ENCODE assay signal across 13 cellular contexts in genomic region chr19:50838239-50838638, GRCh38. TPM values are rescaled to one million over a fixed set of nuclear protein-coding genes. Genes with fewer than 3 reads are reported as not detected.
DNase-seq lines count a peak whose midpoint lies in the region; ATAC-seq and TF ChIP-seq lines count a peak whose summit lies in the region.
"Had no signal": no experiment of that assay in that cellular context is flagged by ENCODE, and none has a peak within 500 bp of the region (broad histone marks: within the 10 kb centered on the region; RNA-seq: fewer than 3 reads in every experiment).

No MANE protein-coding gene starts in this region.

- no peak overlapping the region for H3K4me2 ChIP-seq in osteoblast (ENCODE audit: insufficient read depth, low read length)

- intact Hi-C loops in ovary (cut with DNase I) = no loop called here

- no peaks in the 10 kb centered on the region for H3K79me2 ChIP-seq in osteoblast (ENCODE audit: insufficient read depth, low read length)

- ATAC-seq in GM18505 (IDR thresholded peaks at IDR 0.05; ENCODE audit: unreplicated experiment) = no peak

- no peaks in the 10 kb centered on the region for H3K36me3 ChIP-seq in HEK293 (ENCODE audit: control insufficient read depth in 2 of 2, insufficient read depth in 1 of 2, low read length in 2 of 2)
- H3K36me3 ChIP-seq in osteoblast (ENCODE audit: insufficient read depth, low read length) = no peaks in the 10 kb centered on the region
- no peaks in the 10 kb centered on the region for H3K36me3 ChIP-seq in ovary
- H3K36me3 ChIP-seq: neutrophil, transverse colon had no signal

- no peak overlapping the region for H3K4me3 ChIP-seq in HEK293 (ENCODE audit: low read depth, low read length)
- H3K4me3 ChIP-seq in osteoblast (ENCODE audit: insufficient read depth, low read length) = no peak overlapping the region
- H3K4me3 ChIP-seq in ovary = no peak overlapping the region
- H3K4me3 ChIP-seq: transverse colon had no signal

- no peak for TF ChIP-seq EP300 in ovary (IDR thresholded peaks at IDR 0.05)

- H3K9me3 ChIP-seq in HEK293 (ENCODE audit: control insufficient read depth, insufficient read depth, low read depth, low read length) (no peaks in the 10 kb centered on the region), osteoblast (ENCODE audit: low read depth, low read length) (no peaks in the 10 kb centered on the region), ovary (peaks cover 0 to 5% of the 10 kb centered on the region in 2 donors)
- H3K9me3 ChIP-seq: neutrophil had no signal

- H3K4me1 ChIP-seq in HEK293 (ENCODE audit: control insufficient read depth, insufficient read depth, low read length) (no peaks in the 10 kb centered on the region; the same call in 1 of the 2 replicates), osteoblast (ENCODE audit: insufficient read depth, low read length) (peaks cover 5% of the 10 kb centered on the region), ovary (ENCODE audit: insufficient read depth) (no peaks in the 10 kb centered on the region)

- H2AFZ ChIP-seq in osteoblast (ENCODE audit: low read length) = no peak overlapping the region

- H3K9me3 Mint-ChIP-seq in T-helper 1 cell treated with Interleukin-12 subunit alpha and Interleukin-12 subunit beta and Interleukin-4 antibody, amounts not matched to agents 30 μg/mL and 1 μg/mL, for 36 hours = peaks cover 3% of the 10 kb centered on the region

- TF ChIP-seq POLR2A in erythroblast (IDR thresholded peaks at IDR 0.05; ENCODE audit: low read length) = no peak
- TF ChIP-seq POLR2A in GM18505 (IDR thresholded peaks at IDR 0.05; ENCODE audit: borderline replicate concordance, extremely low read depth, insufficient read depth, insufficient read length) = no peak
- TF ChIP-seq POLR2A in ovary (IDR thresholded peaks at IDR 0.05) = no peak

- H3K4me3 Mint-ChIP-seq in T-helper 1 cell treated with Interleukin-12 subunit alpha and Interleukin-12 subunit beta and Interleukin-4 antibody, amounts not matched to agents 30 μg/mL and 1 μg/mL, for 36 hours = peak overlapping the region; percentile 37

- no peaks in the 10 kb centered on the region for H3K36me3 Mint-ChIP-seq in T-helper 1 cell treated with Interleukin-12 subunit alpha and Interleukin-12 subunit beta and Interleukin-4 antibody, amounts not matched to agents 30 μg/mL and 1 μg/mL, for 36 hours (ENCODE audit: low read depth)

- peaks cover 30% of the 10 kb centered on the region for H3K27me3 Mint-ChIP-seq in T-helper 1 cell treated with Interleukin-12 subunit alpha and Interleukin-12 subunit beta and Interleukin-4 antibody, amounts not matched to agents 30 μg/mL and 1 μg/mL, for 36 hours (ENCODE audit: low read depth)

- peaks cover 7% of the 10 kb centered on the region for H3K27me3 ChIP-seq in osteoblast (ENCODE audit: insufficient read depth, low read length)
- H3K27me3 ChIP-seq in ovary = no peaks in the 10 kb centered on the region

- POLR2A ChIA-PET in HEK293 (lab: Yijun Ruan, JAX) = interaction anchor here (0.6 kb wide), 1 partner anchor 34 kb away, joined by 4 read pairs; no protein-coding TSS in a partner anchor

- peaks cover 10% of the 10 kb centered on the region for H3K4me1 Mint-ChIP-seq in T-helper 1 cell treated with Interleukin-12 subunit alpha and Interleukin-12 subunit beta and Interleukin-4 antibody, amounts not matched to agents 30 μg/mL and 1 μg/mL, for 36 hours (ENCODE audit: low read depth)

- WGBS in ovary, 3 donors = 9 to 14% (median 12%) methylated on average over 6 of the region's 6 CpGs

- H4K20me1 ChIP-seq in osteoblast (ENCODE audit: insufficient read depth, low read length) = no peaks in the 10 kb centered on the region

- H3K27ac Mint-ChIP-seq in T-helper 1 cell treated with Interleukin-12 subunit alpha and Interleukin-12 subunit beta and Interleukin-4 antibody, amounts not matched to agents 30 μg/mL and 1 μg/mL, for 36 hours = no peak overlapping the region

- CTCF ChIA-PET in HEK293 (lab: Yijun Ruan, JAX) = interaction anchor here (0.9 kb wide), 1 partner anchor 481 kb away, joined by 7 read pairs; no protein-coding TSS in a partner anchor

- no peak overlapping the region for H3K27ac ChIP-seq in HEK293 (ENCODE audit: extremely low read depth, low read depth, low read length)
- no peak overlapping the region for H3K27ac ChIP-seq in osteoblast (ENCODE audit: low read depth, low read length)
- no peak overlapping the region for H3K27ac ChIP-seq in ovary
- H3K27ac ChIP-seq: neutrophil, transverse colon had no signal

- TF ChIP-seq CTCF in HEK293 (tag by site-specific recombination; IDR thresholded peaks at IDR 0.05) (peak; percentile 47), osteoblast (IDR thresholded peaks at IDR 0.05; ENCODE audit: extremely low read depth, low read depth, low read length) (no peak), ovary (IDR thresholded peaks at IDR 0.05) (no peak)

- DNase-seq in NCI-H1436 (lab: John Stamatoyannopoulos, UW) (peak; percentile 27), NCI-H1436 treated with DMSO at 0.1 percent for 48 hours (lab: John Stamatoyannopoulos, UW) (no peak), osteoblast (ENCODE audit: insufficient read length, low spot score, missing footprints) (peak; percentile 90), erythroblast (lab: John Stamatoyannopoulos, UW) (no peak), ovary (no peak)
- DNase-seq: activated effector memory CD4-positive, alpha-beta T cell treated with Interleukin-2 at 50 U/mL for 16 hours; NCI-H748 treated with DMSO at 0.1 percent for 48 hours; transverse colon had no signal

TF ChIP-seq in HEK293, 187 proteins besides CTCF, POLR2A, EP300 and RAD21 (continues in another document):
- TF ChIP-seq ZXDB (tag by site-specific recombination; IDR thresholded peaks at IDR 0.05) = no peak
- no peak for TF ChIP-seq ZBTB7A (tag by site-specific recombination; IDR thresholded peaks at IDR 0.05; ENCODE audit: low read depth)
- no peak for TF ChIP-seq ZNF133 (tag by site-specific recombination; IDR thresholded peaks at IDR 0.05)
- no peak for TF ChIP-seq ZBTB26 (tag by site-specific recombination; optimal IDR thresholded peaks at IDR 0.05)
- no peak for TF ChIP-seq ZNF366 (tag by site-specific recombination; conservative IDR thresholded peaks at IDR 0.05)
- no peak for TF ChIP-seq ZNF518A (tag by site-specific recombination; conservative IDR thresholded peaks at IDR 0.05; ENCODE audit: low read depth)
- TF ChIP-seq ZNF514 (tag by site-specific recombination; IDR thresholded peaks at IDR 0.05) = no peak
- no peak for TF ChIP-seq ZNF416 (tag by site-specific recombination; IDR thresholded peaks at IDR 0.05)

RNA-seq across cellular contexts. Expression of gene KLK15, which starts 4.9 kb away (rescaled TPM):
- total RNA-seq in osteoblast (not detected in 2 replicates), ovary (not detected)
- polyA plus RNA-seq in ovary = not detected
- total RNA-seq: dermis microvascular lymphatic vessel endothelial cell had no signal

RNA-seq across cellular contexts. Expression of gene KLK1, which starts 14.7 kb away (rescaled TPM):
- total RNA-seq in osteoblast (not detected in 2 replicates), ovary (under 1 TPM in 6 of 7 donors, not detected in 1; 0.40 to 0.95 (median 0.57) TPM)
- 1 to 10 TPM in 1 of 2 donors, under 1 TPM in 1; 0.23 to 1.2 TPM for polyA plus RNA-seq in ovary
- total RNA-seq: dermis microvascular lymphatic vessel endothelial cell had no signal

RNA-seq across cellular contexts. Expression of gene KLK3, which starts 16.5 kb away (rescaled TPM):
- total RNA-seq in osteoblast = not detected in 2 replicates
- under 1 TPM in 1 of 7 donors, not detected in 6; 0.20 TPM for total RNA-seq in ovary
- polyA plus RNA-seq in ovary = under 1 TPM; 0.13 to 0.24 TPM
- total RNA-seq: dermis microvascular lymphatic vessel endothelial cell had no signal

RNA-seq across cellular contexts. Expression of gene KLK2, which starts 35.0 kb away (rescaled TPM):
- not detected in 2 replicates for total RNA-seq in osteoblast
- total RNA-seq in ovary = not detected
- polyA plus RNA-seq in ovary = not detected
- total RNA-seq: dermis microvascular lymphatic vessel endothelial cell had no signal

RNA-seq across cellular contexts. Expression of gene ACP4, which starts 48.0 kb away (rescaled TPM):
- total RNA-seq in osteoblast (not detected in 2 replicates), ovary (not detected)
- not detected for polyA plus RNA-seq in ovary
- total RNA-seq: dermis microvascular lymphatic vessel endothelial cell, transverse colon had no signal

Comparison
In these comparisons a context has a peak if more than half of its experiments do, and no peak if none do; other contexts are left out.
1. DNase-seq: peak in NCI-H1436 (single experiment) and osteoblast (single experiment); none in NCI-H1436 treated with DMSO at 0.1 percent for 48 hours (single experiment), erythroblast (0 of 2) and ovary (0 of 5).